In genomic region chr11:73307323-73308002, GRCh38 we compare ENCODE assay signal across 8 cellular contexts. TPM values are rescaled to one million over a fixed set of nuclear protein-coding genes. Genes with fewer than 3 reads are reported as not detected.
A peak's percentile ranks its signal among the peaks of the same experiment; 100 is the strongest.
DNase-seq lines count a peak whose midpoint lies in the region; ATAC-seq and TF ChIP-seq lines count a peak whose summit lies in the region.

No MANE protein-coding gene starts in this region.

- DNase-seq in GM04504 (ENCODE audit: low read depth), result peak; percentile 93
- DNase-seq in NCI-H1105 treated with DMSO at 0.1 percent for 48 hours (lab: John Stamatoyannopoulos, UW), result peak; percentile 99
- peak; percentile 99 for DNase-seq in adipocyte (ENCODE audit: low read depth)
- peak; percentile 97 to 98 (median 97) for DNase-seq in heart left ventricle
- DNase-seq in posterior cingulate gyrus, result peak; percentile 90 to 99 (median 96)
- peak; percentile 98 to 99 for DNase-seq in upper lobe of left lung

- H3K9me3 ChIP-seq in SU-DHL-6 (ENCODE audit: insufficient read depth, low read length), result no peaks in the 10 kb centered on the region
- no peaks in the 10 kb centered on the region for H3K9me3 ChIP-seq in adipocyte (ENCODE audit: control insufficient read depth, low read length)
- H3K9me3 ChIP-seq in heart left ventricle, result no peaks in the 10 kb centered on the region
- H3K9me3 ChIP-seq in upper lobe of left lung, result no peaks in the 10 kb centered on the region

- TF ChIP-seq POLR2A in heart left ventricle (IDR thresholded peaks at IDR 0.05) (peak in 1 of 2 donors; percentile 10), upper lobe of left lung (IDR thresholded peaks at IDR 0.05) (peak in 1 of 4 donors; percentile 57)

- WGBS in heart left ventricle, 4 donors, result 0 to 1% (median 1%) methylated on average over 38 to 56 of the region's 56 CpGs
- WGBS in upper lobe of left lung, 2 donors, result 0% methylated on average over 19 to 40 of the region's 56 CpGs

- H3F3A ChIP-seq in SU-DHL-6 (ENCODE audit: insufficient read depth), result no peaks in the 10 kb centered on the region

- H3K4me1 ChIP-seq in adipocyte (ENCODE audit: control insufficient read depth, insufficient read depth, low read length) (peaks cover 36% of the 10 kb centered on the region), heart left ventricle (peaks cover 0 to 59% (median 35%) of the 10 kb centered on the region in 12 donors), upper lobe of left lung (peaks cover 24 to 56% (median 42%) of the 10 kb centered on the region in 4 donors)

- no peak for TF ChIP-seq EP300 in upper lobe of left lung (IDR thresholded peaks at IDR 0.05)

- H3K9me2 ChIP-seq in SU-DHL-6 (replicated peaks; ENCODE audit: insufficient read depth, low read length), result no peaks in the 10 kb centered on the region

- H3K27me3 ChIP-seq in SU-DHL-6 (ENCODE audit: low read length) (no peaks in the 10 kb centered on the region), adipocyte (replicated peaks; ENCODE audit: control insufficient read depth, insufficient read depth, low read length) (no peaks in the 10 kb centered on the region), heart left ventricle (peaks cover 0 to 15% (median 0%) of the 10 kb centered on the region in 9 donors), upper lobe of left lung (no peaks in the 10 kb centered on the region)

- H3K9ac ChIP-seq in SU-DHL-6 (ENCODE audit: low read length) (peak overlapping the region; percentile 55), adipocyte (ENCODE audit: low read length) (peak overlapping the region; percentile 99)

- H3K79me2 ChIP-seq in SU-DHL-6 (ENCODE audit: insufficient read depth, low read length), result no peaks in the 10 kb centered on the region

- intact Hi-C loops in heart left ventricle (cut with DNase I), result loop anchor here (1.0 to 5.0 kb wide), 10 partner anchors 15 to 355 kb away; partner anchors contain the start of genes FAM168A (in 1 of the 10) and RELT (in 1 of the 10)
- intact Hi-C loops in posterior cingulate gyrus (cut with DNase I), result loop anchor here (1.0 to 5.0 kb wide), 2 partner anchors 28 to 355 kb away; no protein-coding TSS in a partner anchor

- H3K4me3 ChIP-seq in SU-DHL-6 (ENCODE audit: insufficient read depth, low read length, poor library complexity, severe bottlenecking) (peak overlapping the region; percentile 84), adipocyte (ENCODE audit: low read length) (peak overlapping the region; percentile 94), heart left ventricle (peak overlapping the region; percentile 56 to 90 (median 74)), upper lobe of left lung (peak overlapping the region; percentile 63 to 69 (median 68))

- peak; percentile 94 for TF ChIP-seq CTCF in SU-DHL-6 (IDR thresholded peaks at IDR 0.05; ENCODE audit: insufficient read depth, low read length, poor library complexity, severe bottlenecking)
- TF ChIP-seq CTCF in heart left ventricle (IDR thresholded peaks at IDR 0.05), result peak; percentile 59 to 95 (median 82)
- peak; percentile 72 to 95 (median 92) for TF ChIP-seq CTCF in upper lobe of left lung (IDR thresholded peaks at IDR 0.05)

- ATAC-seq in HG02623 (IDR thresholded peaks at IDR 0.05; ENCODE audit: unreplicated experiment) (peak; percentile 47), heart left ventricle (peak; percentile 65 to 77 (median 74)), upper lobe of left lung (ENCODE audit: low FRiP score in 2 of 2) (peak; percentile 80 to 91)

- H3K36me3 ChIP-seq in SU-DHL-6 (ENCODE audit: low read length) (no peaks in the 10 kb centered on the region), adipocyte (ENCODE audit: control insufficient read depth, insufficient read depth, low read length, severe bottlenecking) (peaks cover 5% of the 10 kb centered on the region), heart left ventricle (peaks cover 0 to 10% (median 0%) of the 10 kb centered on the region in 9 donors), upper lobe of left lung (peaks cover 0 to 5% (median 0%) of the 10 kb centered on the region in 4 donors)

- peak overlapping the region; percentile 97 for H2AFZ ChIP-seq in SU-DHL-6 (ENCODE audit: low read depth, low read length, severe bottlenecking)

- H3K27ac ChIP-seq in SU-DHL-6 (ENCODE audit: low read depth, low read length) (no peak overlapping the region), heart left ventricle (peak overlapping the region; percentile 93 to 100 (median 98)), upper lobe of left lung (peak overlapping the region; percentile 91 to 99 (median 96))

- no peaks in the 10 kb centered on the region for H4K20me1 ChIP-seq in SU-DHL-6 (ENCODE audit: low read depth, low read length)

- peak overlapping the region; percentile 94 for H3K4me2 ChIP-seq in SU-DHL-6 (ENCODE audit: low read depth, low read length, poor library complexity, severe bottlenecking)

RNA-seq across cellular contexts. Expression of gene ARHGEF17, which starts 0.6 kb away (rescaled TPM):
- total RNA-seq in heart left ventricle, result 10 to 100 TPM; 47.0 to 83.9 (median 56.5) TPM
- polyA plus RNA-seq in heart left ventricle, result 10 to 100 TPM; 27.5 to 60.0 TPM
- total RNA-seq in upper lobe of left lung, result 100 to 1,000 TPM in 2 of 6 donors, 10 to 100 TPM in 4; 48.1 to 140 (median 65.1) TPM

RNA-seq across cellular contexts. Expression of gene P2RY6, which starts 35.3 kb away (rescaled TPM):
- 10 to 100 TPM in 1 of 9 donors, 1 to 10 TPM in 7, under 1 TPM in 1; 0.56 to 17.7 (median 2.0) TPM for total RNA-seq in heart left ventricle
- 1 to 10 TPM; 1.2 to 2.3 TPM for polyA plus RNA-seq in heart left ventricle
- 1 to 10 TPM in 3 of 6 donors, under 1 TPM in 2, not detected in 1; 0.30 to 5.3 (median 1.4) TPM for total RNA-seq in upper lobe of left lung
